In the genomic region with DNA sequence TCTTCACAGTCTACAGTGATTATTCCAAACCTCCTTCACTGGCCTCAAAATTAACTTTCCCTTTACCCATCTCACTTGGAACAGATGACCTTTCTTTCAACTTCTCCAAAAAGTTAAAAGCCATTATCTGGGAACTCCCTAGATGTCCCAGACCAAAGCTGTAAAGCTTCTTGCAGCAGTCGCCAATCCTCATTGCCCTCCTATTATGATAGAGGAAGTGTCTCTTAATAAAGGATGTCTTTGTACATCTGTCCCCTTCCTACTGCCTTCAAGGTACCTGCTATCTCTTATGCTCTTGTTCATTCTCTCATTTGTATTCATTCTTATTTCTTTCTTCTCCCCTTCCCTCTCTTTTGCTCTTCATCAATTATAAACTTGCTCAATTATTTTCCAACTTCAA, we compare ENCODE assay signal across 16 cellular contexts.
DNase-seq lines count a peak whose midpoint lies in the region; ATAC-seq and TF ChIP-seq lines count a peak whose summit lies in the region.
"Had no signal": no experiment of that assay in that cellular context is flagged by ENCODE, and none has a peak within 500 bp of the region (broad histone marks: within the 10 kb centered on the region; RNA-seq: fewer than 3 reads in every experiment).

No MANE protein-coding gene starts in this region.

- H3K27ac Mint-ChIP-seq in CD4-positive, alpha-beta T cell, result peak overlapping the region; percentile 48
- H3K27ac Mint-ChIP-seq: CD4-positive, CD25-positive, alpha-beta regulatory T cell had no signal

- no peaks in the 10 kb centered on the region for H3K36me3 ChIP-seq in psoas muscle (ENCODE audit: insufficient read depth in 1 of 2, low read depth in 1 of 2)

- TF ChIP-seq CTCF in CD4-positive, alpha-beta T cell (IDR thresholded peaks at IDR 0.05), result no peak
- TF ChIP-seq CTCF in GM12865 (IDR thresholded peaks at IDR 0.05; ENCODE audit: insufficient read depth, low read depth, low read length, missing control alignments) (no peak), psoas muscle (IDR thresholded peaks at IDR 0.05) (no peak)

- peaks cover 14% of the 10 kb centered on the region for H3K4me1 ChIP-seq in psoas muscle

- H3K27me3 Mint-ChIP-seq in CD4-positive, alpha-beta T cell, result no peaks in the 10 kb centered on the region
- H3K27me3 Mint-ChIP-seq: CD4-positive, CD25-positive, alpha-beta regulatory T cell had no signal

- ATAC-seq in CD4-positive, alpha-beta T cell (ENCODE audit: poor library complexity), result no peak
- no peak for ATAC-seq in psoas muscle
- ATAC-seq: A549, K562 had no signal

- WGBS in psoas muscle, 3 donors, result 74 to 93% (median 80%) methylated on average over 1 of the region's 1 CpG

- no peaks in the 10 kb centered on the region for H3K9me3 ChIP-seq in CD4-positive, alpha-beta T cell (ENCODE audit: control insufficient read depth, low read length)
- H3K9me3 ChIP-seq in psoas muscle, result no peaks in the 10 kb centered on the region
- H3K9me3 ChIP-seq: A549 had no signal

- in situ Hi-C loops in KBM-7 (cut with MboI; ENCODE audit: low pct_unique_long_range_greater_than_20kb, low sequenced_read_pairs), result no loop called here

- CTCF ChIA-PET in CD4-positive, alpha-beta T cell (lab: Charles Lee), result no interaction called here

- H3K27ac ChIP-seq in CD4-positive, alpha-beta T cell (ENCODE audit: low read depth, low read length), result no peak overlapping the region
- H3K27ac ChIP-seq in psoas muscle, result peak overlapping the region; percentile 34
- H3K27ac ChIP-seq: A549, HL-60 had no signal

- H3K4me3 ChIP-seq in GM12865 (ENCODE audit: low read depth, low read length) (no peak overlapping the region), psoas muscle (no peak overlapping the region)
- H3K4me3 ChIP-seq: A549, K562 had no signal

- intact Hi-C loops in CD4-positive, alpha-beta T cell (cut with DNase I, micrococcal nuclease), result no loop called here
- intact Hi-C loops in psoas muscle (cut with DNase I), result no loop called here

- H3K4me3 Mint-ChIP-seq in CD4-positive, alpha-beta T cell, result no peak overlapping the region
- H3K4me3 Mint-ChIP-seq: CD4-positive, CD25-positive, alpha-beta regulatory T cell had no signal

- H3K4me1 Mint-ChIP-seq in CD4-positive, alpha-beta T cell (ENCODE audit: low read depth), result peaks cover 51% of the 10 kb centered on the region

- no peak for DNase-seq in CD4-positive, alpha-beta T cell
- peak; percentile 15 for DNase-seq in GM12865 (ENCODE audit: low read depth)
- peak; percentile 7 for DNase-seq in KBM-7
- DNase-seq in psoas muscle, result no peak
- no peak for DNase-seq in KG1 (lab: John Stamatoyannopoulos, UW)
- no peak for DNase-seq in MV-4-11 (lab: John Stamatoyannopoulos, UW)
- DNase-seq in COLO668 (lab: John Stamatoyannopoulos, UW; ENCODE audit: unreplicated experiment), result no peak
- DNase-seq: CD4-positive, CD25-positive, alpha-beta regulatory T cell; COR-L47; DMS153; DMS79 treated with DMSO at 0.1 percent for 48 hours; EL; HCEC 1CT had no signal

- no peaks in the 10 kb centered on the region for H3K36me3 Mint-ChIP-seq in CD4-positive, alpha-beta T cell (ENCODE audit: low read depth)

- no peaks in the 10 kb centered on the region for H3K27me3 ChIP-seq in CD4-positive, alpha-beta T cell (ENCODE audit: control insufficient read depth, insufficient read depth, low read length)
- H3K27me3 ChIP-seq in psoas muscle (ENCODE audit: insufficient read depth in 3 of 3, low read length in 2 of 3), result no peaks in the 10 kb centered on the region

- POLR2A ChIA-PET in CD4-positive, alpha-beta T cell (lab: Charles Lee), result no interaction called here

- no peaks in the 10 kb centered on the region for H3K9me3 Mint-ChIP-seq in CD4-positive, alpha-beta T cell

Comparison
In these comparisons a context has a peak if more than half of its experiments do, and no peak if none do; other contexts are left out.
1. DNase-seq: peak in GM12865 (single experiment) and KBM-7 (single experiment); none in CD4-positive, alpha-beta T cell (0 of 10), psoas muscle (0 of 2), KG1 (single experiment), MV-4-11 (single experiment) and COLO668 (single experiment).